12 cellular contexts compared by ENCODE assay signal in genomic region chr2:233051241-233052149, GRCh38. TPM values are rescaled to one million over a fixed set of nuclear protein-coding genes. Genes with fewer than 3 reads are reported as not detected.
DNase-seq lines count a peak whose midpoint lies in the region; ATAC-seq and TF ChIP-seq lines count a peak whose summit lies in the region.
"Had no signal": no experiment of that assay in that cellular context is flagged by ENCODE, and none has a peak within 500 bp of the region (broad histone marks: within the 10 kb centered on the region; RNA-seq: fewer than 3 reads in every experiment).

No MANE protein-coding gene starts in this region.

- TF ChIP-seq CTCF in heart right ventricle (IDR thresholded peaks at IDR 0.05) (no peak), OCI-LY7 (conservative IDR thresholded peaks at IDR 0.05; ENCODE audit: low read length) (no peak)

- H3K27me3 ChIP-seq in H7 (ENCODE audit: control insufficient read depth, insufficient read depth, low read length), result peaks cover 6% of the 10 kb centered on the region
- H3K27me3 ChIP-seq in heart right ventricle, result peaks cover 0 to 35% (median 0%) of the 10 kb centered on the region in 7 donors

- CTCF ChIA-PET in OCI-LY7 (lab: Charles Lee; ENCODE audit: unreplicated experiment), result no interaction called here

- no peak overlapping the region for H2AFZ ChIP-seq in OCI-LY7 (ENCODE audit: low read length)

- no peaks in the 10 kb centered on the region for H3K36me3 ChIP-seq in H7 (replicated peaks; ENCODE audit: control insufficient read depth, insufficient read depth, low read length)
- H3K36me3 ChIP-seq in heart right ventricle, result no peaks in the 10 kb centered on the region
- no peaks in the 10 kb centered on the region for H3K36me3 ChIP-seq in OCI-LY7 (ENCODE audit: insufficient read depth, low read length)
- H3K36me3 ChIP-seq: WERI-Rb-1 had no signal

- DNase-seq in H7, result peak; percentile 92
- peak; percentile 56 for DNase-seq in astrocyte of the hippocampus (ENCODE audit: low read depth, low spot score)
- peak; percentile 80 to 88 for DNase-seq in heart right ventricle
- DNase-seq in pons (ENCODE audit: low spot score), result peak; percentile 3
- no peak for DNase-seq in C1 segment of cervical spinal cord (lab: John Stamatoyannopoulos, UW)
- no peak for DNase-seq in OCI-LY7 (ENCODE audit: low spot score)
- no peak for DNase-seq in NCI-H446 treated with DMSO at 0.1 percent for 48 hours (lab: John Stamatoyannopoulos, UW)
- DNase-seq: COR-L47, immature natural killer cell, WERI-Rb-1 had no signal

- ATAC-seq in heart right ventricle (peak; percentile 88 to 98 (median 96)), GM18519 (IDR thresholded peaks at IDR 0.05; ENCODE audit: low FRiP score, unreplicated experiment) (no peak)

- H3K27ac ChIP-seq in heart right ventricle (peak overlapping the region; percentile 40 to 75 (median 61)), OCI-LY7 (ENCODE audit: low read depth, low read length, poor library complexity, severe bottlenecking) (no peak overlapping the region)
- H3K27ac ChIP-seq: WERI-Rb-1 had no signal

- H3K4me2 ChIP-seq in OCI-LY7 (ENCODE audit: low read length), result no peak overlapping the region

- POLR2A ChIA-PET in OCI-LY7 (lab: Charles Lee), result interaction anchor here (1.3 to 1.5 kb wide), 2 partner anchors 9 to 198 kb away, joined by 3 to 6 read pairs; partner anchors contain the start of gene INPP5D

- no peaks in the 10 kb centered on the region for H3K9me3 ChIP-seq in heart right ventricle
- H3K9me3 ChIP-seq in OCI-LY7 (ENCODE audit: low read length), result no peaks in the 10 kb centered on the region

- intact Hi-C loops in heart right ventricle (cut with DNase I) (loop anchor here in 3 of 10 donors (5.0 to 10.0 kb wide), 2 partner anchors 197 to 201 kb away; partner anchors contain the start of gene ATG16L1 (in 1 of the 3)), OCI-LY7 (cut with micrococcal nuclease; ENCODE audit: unreplicated experiment) (loop anchor here (5.0 to 10.0 kb wide), 3 partner anchors 199 to 444 kb away; no protein-coding TSS in a partner anchor)

- WGBS in heart right ventricle, 2 donors, result 22 to 24% methylated on average over 24 of the region's 24 CpGs

- peaks cover 0 to 31% (median 8%) of the 10 kb centered on the region in 9 donors for H3K4me1 ChIP-seq in heart right ventricle
- H3K4me1 ChIP-seq in OCI-LY7 (ENCODE audit: insufficient read depth, low read length, poor library complexity, severe bottlenecking), result no peaks in the 10 kb centered on the region

- H3K79me2 ChIP-seq in OCI-LY7 (ENCODE audit: insufficient read depth, low read depth, low read length), result no peaks in the 10 kb centered on the region

- H3K9me2 ChIP-seq in OCI-LY7 (ENCODE audit: insufficient read depth, low read length), result no peaks in the 10 kb centered on the region

- H3K4me3 ChIP-seq in H7 (ENCODE audit: insufficient read depth, low read depth, low read length) (peak overlapping the region; percentile 41), heart right ventricle (no peak overlapping the region), OCI-LY7 (ENCODE audit: low read depth, low read length, poor library complexity, severe bottlenecking) (no peak overlapping the region)

- no TSS peak for BruUV-seq in OCI-LY7 (replicated peaks; lab: Mats Ljungman, UMichigan)

- no peaks in the 10 kb centered on the region for H4K20me1 ChIP-seq in OCI-LY7 (ENCODE audit: insufficient read depth, low read length)

RNA-seq across cellular contexts. Expression of gene INPP5D, which starts 8.6 kb away (rescaled TPM):
- total RNA-seq in H7 (2014; rRNA removed; shearing (Covaris generic)), result 1.7 and 5.2 TPM in 2 replicates
- 10 to 100 TPM in 1 of 10 donors, 1 to 10 TPM in 9; 2.9 to 17.2 (median 5.7) TPM for total RNA-seq in heart right ventricle
- polyA plus RNA-seq in heart right ventricle, result 1 to 10 TPM; 3.6 to 7.5 TPM
- total RNA-seq in OCI-LY7 (2014; rRNA removed; shearing (Covaris generic)), result 68.3 and 79.5 TPM in 2 replicates
- total RNA-seq in OCI-LY7 (2022), result 92.6 and 109 TPM in 2 replicates

RNA-seq across cellular contexts. Expression of gene NEU2, which starts 19.0 kb away (rescaled TPM):
- not detected in 2 replicates for total RNA-seq in H7 (2014; rRNA removed; shearing (Covaris generic))
- not detected for total RNA-seq in heart right ventricle
- polyA plus RNA-seq in heart right ventricle, result not detected
- not detected in 2 replicates for total RNA-seq in OCI-LY7 (2014; rRNA removed; shearing (Covaris generic))
- not detected in 2 replicates for total RNA-seq in OCI-LY7 (2022)
- polyA plus RNA-seq: IgD-negative memory B cell, immature natural killer cell had no signal

RNA-seq across cellular contexts. Expression of gene NGEF, which starts 38.4 kb away (rescaled TPM):
- total RNA-seq in H7 (2014; rRNA removed; shearing (Covaris generic)), result 3.9 and 6.0 TPM in 2 replicates
- total RNA-seq in heart right ventricle, result under 1 TPM in 7 of 10 donors, not detected in 3; 0.27 to 0.75 (median 0.62) TPM
- under 1 TPM; 0.42 to 0.44 TPM for polyA plus RNA-seq in heart right ventricle
- not detected in 2 replicates for total RNA-seq in OCI-LY7 (2014; rRNA removed; shearing (Covaris generic))
- total RNA-seq in OCI-LY7 (2022), result 0.82 TPM in 1 of 2 replicates, not detected in the other
- polyA plus RNA-seq: IgD-negative memory B cell, immature natural killer cell had no signal

Comparison
In these comparisons a context has a peak if more than half of its experiments do, and no peak if none do; other contexts are left out.
1. DNase-seq: peak in H7 (single experiment), astrocyte of the hippocampus (single experiment), heart right ventricle (2 of 2) and pons (single experiment); none in C1 segment of cervical spinal cord (0 of 14), OCI-LY7 (single experiment) and NCI-H446 treated with DMSO at 0.1 percent for 48 hours (single experiment).